In genomic region chr17:19362293-19363113, GRCh38 we compare ENCODE assay signal across 8 cellular contexts. TPM values are rescaled to one million over a fixed set of nuclear protein-coding genes. Genes with fewer than 3 reads are reported as not detected.
DNase-seq lines count a peak whose midpoint lies in the region; ATAC-seq and TF ChIP-seq lines count a peak whose summit lies in the region.

Gene B9D1, minus strand, starts transcription at chr17:19362723. Its CDS starts 154 bp downstream, at chr17:19362569.

- peak within 1 kb of the TSS; percentile 69 for H3K4me3 ChIP-seq in astrocyte of the cerebellum (ENCODE audit: low read depth, low read length)

- peak; percentile 82 for ATAC-seq in HG02852 (IDR thresholded peaks at IDR 0.05; ENCODE audit: unreplicated experiment)

- peaks cover 8% of the 10 kb centered on the region for H3K4me1 Mint-ChIP-seq in T-helper 2 cell treated with Interferon-gamma antibody and Interleukin-4, amounts not matched to agents 5 μg/mL and 100 μg/mL, for 36 hours (ENCODE audit: low read depth)

- peak within 1 kb of the TSS; percentile 78 for H3K27ac Mint-ChIP-seq in T-helper 2 cell treated with Interferon-gamma antibody and Interleukin-4, amounts not matched to agents 5 μg/mL and 100 μg/mL, for 36 hours

- no peaks in the 10 kb centered on the region for H3K36me3 Mint-ChIP-seq in T-helper 2 cell treated with Interferon-gamma antibody and Interleukin-4, amounts not matched to agents 5 μg/mL and 100 μg/mL, for 36 hours (ENCODE audit: low read depth)

- DNase-seq in GM13976 (ENCODE audit: low spot score) (peak; percentile 99), NCI-H146 (lab: John Stamatoyannopoulos, UW) (peak; percentile 93), astrocyte of the cerebellum (ENCODE audit: low read depth) (peak; percentile 69), hepatic stellate cell (ENCODE audit: low spot score) (peak; percentile 93), renal cortical epithelial cell (ENCODE audit: low read depth) (peak; percentile 76), OCI-M2 (lab: John Stamatoyannopoulos, UW; ENCODE audit: unreplicated experiment) (no peak)
- peak; percentile 83 for DNase-seq in T-helper 2 cell treated with Interferon-gamma antibody and Interleukin-4, amounts not matched to agents 5 μg/mL and 100 μg/mL, for 36 hours (ENCODE audit: low spot score)

- H3K9me3 Mint-ChIP-seq in T-helper 2 cell treated with Interferon-gamma antibody and Interleukin-4, amounts not matched to agents 5 μg/mL and 100 μg/mL, for 36 hours, result no peaks in the 10 kb centered on the region

- peaks cover 12% of the 10 kb centered on the region for H3K27me3 Mint-ChIP-seq in T-helper 2 cell treated with Interferon-gamma antibody and Interleukin-4, amounts not matched to agents 5 μg/mL and 100 μg/mL, for 36 hours (ENCODE audit: low read depth)

- TF ChIP-seq CTCF in GM13976 (IDR thresholded peaks at IDR 0.05; ENCODE audit: borderline replicate concordance, control extremely low read depth, extremely low read depth, insufficient read depth, missing control alignments) (peak; percentile 99), astrocyte of the cerebellum (IDR thresholded peaks at IDR 0.05; ENCODE audit: low read depth, low read length, missing control alignments) (peak; percentile 68)

- peak within 1 kb of the TSS; percentile 91 for H3K4me3 Mint-ChIP-seq in T-helper 2 cell treated with Interferon-gamma antibody and Interleukin-4, amounts not matched to agents 5 μg/mL and 100 μg/mL, for 36 hours

- in situ Hi-C loops in GM13976 (cut with MboI; ENCODE audit: low sequenced_read_pairs, unreplicated experiment), result loop anchor here (10.0 kb wide), 2 partner anchors 92 to 402 kb away; no protein-coding TSS in a partner anchor
- in situ Hi-C loops in astrocyte of the cerebellum (cut with HindIII; ENCODE audit: low sequenced_read_pairs), result loop anchor here (5.0 to 10.0 kb wide), 4 partner anchors 70 to 400 kb away; no protein-coding TSS in a partner anchor

RNA-seq across cellular contexts. Expression of gene B9D1, which starts in this region (rescaled TPM):
- 25.9 and 40.8 TPM in 2 replicates for total RNA-seq in renal cortical epithelial cell
